ENCODE assay signal across 19 cellular contexts in genomic region chr9:130565792-130566191, GRCh38.
"Had no signal": no experiment of that assay in that cellular context is flagged by ENCODE, and none has a peak within 500 bp of the region (broad histone marks: within the 10 kb centered on the region; RNA-seq: fewer than 3 reads in every experiment).

No MANE protein-coding gene starts in this region.

- H3K27ac ChIP-seq: adrenal gland, left lung, neural progenitor cell, ovary, sigmoid colon, stomach, testis, upper lobe of left lung, WERI-Rb-1 had no signal

- H3K4me3 ChIP-seq: adrenal gland, left lung, neural progenitor cell, ovary, sigmoid colon, stomach, testis, upper lobe of left lung had no signal

- H3K36me3 ChIP-seq: adrenal gland, left lung, neural progenitor cell, ovary, sigmoid colon, stomach, upper lobe of left lung, WERI-Rb-1 had no signal

- ATAC-seq: activated CD4-positive, alpha-beta T cell treated with anti-CD3 and anti-CD28 coated beads for 36 hours; activated CD8-positive, alpha-beta memory T cell treated with anti-CD3 and anti-CD28 coated beads, Interleukin-2, amount 10 ng/mL, durations not matched to agents 7 days and 5 days; left lung had no signal

- H3K4me2 ChIP-seq: neural progenitor cell had no signal

- H3K4me1 ChIP-seq: adrenal gland, left lung, neural progenitor cell, sigmoid colon, stomach, testis, upper lobe of left lung had no signal

- H3K27me3 ChIP-seq: adrenal gland, neural progenitor cell, ovary, sigmoid colon, testis, upper lobe of left lung had no signal

- H3K9ac ChIP-seq: neural progenitor cell had no signal

- DNase-seq: activated CD4-positive, alpha-beta memory T cell treated with anti-CD3 and anti-CD28 coated beads for 36 hours; activated CD4-positive, alpha-beta T cell treated with anti-CD3 and anti-CD28 coated beads for 36 hours; activated CD8-positive, alpha-beta memory T cell treated with anti-CD3 and anti-CD28 coated beads, Interleukin-2, amount 10 ng/mL, durations not matched to agents 7 days and 5 days; activated T-cell treated with anti-CD3 and anti-CD28 coated beads, Interleukin-2, amount 50 U/mL, for 1 hour; adrenal gland; hippocampal formation; kidney; left lung; mammary epithelial cell; naive B cell; ovary; sigmoid colon; stimulated activated CD4-positive, alpha-beta T cell treated with anti-CD3 and anti-CD28 coated beads, Interleukin-12 subunit alpha, Interleukin-12 subunit beta, amount 100 ng/mL, for 4 hours; stimulated activated CD4-positive, alpha-beta T cell treated with anti-CD3 and anti-CD28 coated beads, Interleukin-2, amount 100 ng/mL, for 24 hours; stomach; testis; upper lobe of left lung; WERI-Rb-1 had no signal

- H3K9me3 ChIP-seq: adrenal gland, left lung, ovary, sigmoid colon, stomach, testis, upper lobe of left lung had no signal
